ENCODE assay signal across 27 cellular contexts in the genomic region with DNA sequence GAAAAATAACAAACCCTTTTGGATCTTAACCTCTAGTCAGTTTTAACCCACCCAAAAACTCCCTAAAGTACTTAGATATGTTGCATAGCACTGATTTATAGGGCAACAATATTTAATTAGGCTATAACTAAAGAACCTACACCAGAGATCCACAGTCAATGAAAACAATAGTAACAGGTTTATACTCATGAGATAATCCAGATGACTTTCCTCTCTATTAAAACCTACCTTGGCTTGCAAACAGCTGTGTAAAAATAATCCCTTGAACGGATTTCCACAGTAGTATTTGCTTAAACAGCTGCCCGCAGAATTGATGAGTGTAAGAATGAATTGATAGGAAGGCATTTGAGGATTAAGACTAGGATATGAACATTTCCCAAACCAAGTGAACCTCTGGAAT.
"Had no signal": no experiment of that assay in that cellular context is flagged by ENCODE, and none has a peak within 500 bp of the region (broad histone marks: within the 10 kb centered on the region; RNA-seq: fewer than 3 reads in every experiment).

No MANE protein-coding gene starts in this region.

- ATAC-seq: stimulated activated effector memory CD8-positive, alpha-beta T cell treated with anti-CD3 and anti-CD28 coated beads, Interleukin-12 subunit alpha, Interleukin-12 subunit beta, amount 100 ng/mL, for 72 hours; stimulated activated memory B cell treated with anti-CD40 and anti-IgM and Interleukin-4, amounts not matched to agents 10 μg/mL and 1 μg/mL and 100 μg/mL, for 72 hours; stimulated activated naive B cell treated with anti-CD40 and anti-IgM and Interleukin-4, amounts not matched to agents 10 μg/mL and 1 μg/mL and 100 μg/mL, for 72 hours; stimulated activated naive CD8-positive, alpha-beta T cell treated with anti-CD3 and anti-CD28 coated beads, Interleukin-15, amount 100 ng/mL, for 72 hours; stimulated activated naive CD8-positive, alpha-beta T cell treated with anti-CD3 and anti-CD28 coated beads, Interleukin-15, Interleukin-2, amounts not matched to agents 100 U/mL and 50 U/mL, for 24 hours; upper lobe of right lung had no signal

- H3K27ac ChIP-seq: stomach, suprapubic skin, testis, thoracic aorta, thyroid gland, tibial artery, tibial nerve, transverse colon, upper lobe of left lung, upper lobe of right lung, uterus, vagina had no signal

- H3K4me1 ChIP-seq: stomach, suprapubic skin, testis, thyroid gland, tibial artery, tibial nerve, transverse colon, upper lobe of left lung, upper lobe of right lung, uterus, vagina had no signal

- FAIRE-seq: urothelium cell line had no signal

- H3K4me3 ChIP-seq: stomach, suprapubic skin, testis, thoracic aorta, thyroid gland, tibial artery, tibial nerve, transverse colon, upper lobe of left lung, upper lobe of right lung, uterus, vagina had no signal

- H3K9me3 ChIP-seq: stomach, suprapubic skin, testis, thoracic aorta, thyroid gland, tibial artery, tibial nerve, transverse colon, upper lobe of left lung, upper lobe of right lung, uterus, vagina had no signal

- H3K36me3 ChIP-seq: stomach, suprapubic skin, thoracic aorta, thyroid gland, tibial artery, tibial nerve, transverse colon, upper lobe of left lung, upper lobe of right lung, uterus, vagina had no signal

- DNase-seq: stimulated activated CD4-positive, alpha-beta T cell treated with anti-CD3 and anti-CD28 coated beads, Interleukin-2, amount 100 ng/mL, for 48 hours; stimulated activated CD4-positive, alpha-beta T cell treated with anti-CD3 and anti-CD28 coated beads, Interleukin-4, amount 100 ng/mL, for 1 hour; stimulated activated CD4-positive, alpha-beta T cell treated with anti-CD3 and anti-CD28 coated beads, Interleukin-4, amount 100 ng/mL, for 24 hours; stimulated activated CD4-positive, alpha-beta T cell treated with anti-CD3 and anti-CD28 coated beads, Interleukin-4, amount 100 ng/mL, for 4 hours; stimulated activated CD8-positive, alpha-beta memory T cell treated with anti-CD3 and anti-CD28 coated beads, Interleukin-4, amount 100 ng/mL, for 48 hours; stimulated activated naive B cell treated with anti-CD40 and anti-IgM and Interleukin-4, amounts not matched to agents 10 μg/mL and 1 μg/mL and 100 μg/mL, for 72 hours; stimulated activated naive CD4-positive, alpha-beta T cell; stimulated activated naive CD4-positive, alpha-beta T cell treated with Interleukin-2 at 50 U/mL for 16 hours; stimulated activated naive CD8-positive, alpha-beta T cell treated with anti-CD3 and anti-CD28 coated beads, Interleukin-15, amount 100 ng/mL, for 72 hours; stimulated activated naive CD8-positive, alpha-beta T cell treated with anti-CD3 and anti-CD28 coated beads, Interleukin-15, Interleukin-2, amounts not matched to agents 100 U/mL and 50 U/mL, for 24 hours; stomach; substantia nigra; testis; thyroid gland; tibial artery; transverse colon; trophoblast cell; upper lobe of left lung; upper lobe of right lung; uterus had no signal
